ENCODE assay signal across 3 cellular contexts in the genomic region with DNA sequence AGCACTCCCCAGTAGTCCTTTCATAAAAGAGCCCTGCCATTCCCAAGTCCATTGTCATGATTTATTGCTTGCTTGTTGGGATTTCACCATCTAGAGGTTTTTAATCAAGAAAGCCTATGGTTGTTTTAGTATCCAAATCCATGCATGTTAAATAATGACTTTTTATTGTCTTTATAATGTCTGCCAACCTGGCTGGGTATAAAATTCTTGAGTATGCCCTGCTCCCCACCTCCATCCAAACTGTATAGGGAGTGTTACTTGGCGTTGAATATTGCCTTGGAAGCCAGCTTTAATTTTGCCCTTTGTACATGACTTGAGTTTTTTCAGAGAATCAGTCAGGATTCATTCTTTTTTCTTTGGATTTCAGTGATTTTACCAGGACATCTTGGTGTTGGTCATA.
TF ChIP-seq lines count a peak whose summit lies in the region.

No MANE protein-coding gene starts in this region.

TF ChIP-seq in HepG2, 621 proteins besides CTCF, POLR2A, EP300 and RAD21:
- TF ChIP-seq TBX2 (CRISPR knock-in tag; IDR thresholded peaks at IDR 0.05; ENCODE audit: borderline replicate concordance) (no peak), ZFP1 (CRISPR knock-in tag; IDR thresholded peaks at IDR 0.05) (peak; percentile 63; the same call in 1 of the 2 replicates)

TF ChIP-seq in HEK293T, 16 proteins besides CTCF, POLR2A, EP300 and RAD21:
- TF ChIP-seq TARDBP (IDR thresholded peaks at IDR 0.05) (no peak), L3MBTL2 (conservative IDR thresholded peaks at IDR 0.05) (0 out of 2 replicates have a peak, but pooled peaks have one; percentile 13)

TF ChIP-seq in K562, 482 proteins besides CTCF, POLR2A, EP300 and RAD21:
- TF ChIP-seq GTF2E2 (tag; IDR thresholded peaks at IDR 0.05) (no peak), ZFP1 (CRISPR knock-in tag; IDR thresholded peaks at IDR 0.05) (peak; percentile 71; the same call in 1 of the 2 replicates)
